In genomic region chr2:70301344-70302194, GRCh38 we compare ENCODE assay signal across 1 cellular context.
TF ChIP-seq lines count a peak whose summit lies in the region.

FAM136A (minus strand) TSS chr2:70302067; CDS start chr2:70302011, 56 bp downstream.

TF ChIP-seq in HepG2, 621 proteins besides CTCF, POLR2A, EP300 and RAD21 (continued from another document and continues in another):
- no peak for TF ChIP-seq IRF1 (CRISPR knock-in tag; IDR thresholded peaks at IDR 0.05; ENCODE audit: low read depth)
- peak; percentile 98; the same call in 1 of the 2 replicates for TF ChIP-seq ZBTB8A (CRISPR knock-in tag; IDR thresholded peaks at IDR 0.05; ENCODE audit: borderline replicate concordance, low read depth)
- TF ChIP-seq ZNF414 (CRISPR knock-in tag; IDR thresholded peaks at IDR 0.05), result peak; percentile 92
- TF ChIP-seq ZNF354B (CRISPR knock-in tag; IDR thresholded peaks at IDR 0.05), result no peak; the same call in 1 of the 2 replicates
- peak; percentile 80 for TF ChIP-seq ZNF574 (CRISPR knock-in tag; IDR thresholded peaks at IDR 0.05)
- TF ChIP-seq ZBTB14 (CRISPR knock-in tag; IDR thresholded peaks at IDR 0.05), result no peak
- peak; percentile 81 for TF ChIP-seq ZNF777 (CRISPR knock-in tag; IDR thresholded peaks at IDR 0.05)
- TF ChIP-seq FUBP1 (CRISPR knock-in tag; IDR thresholded peaks at IDR 0.05; ENCODE audit: borderline replicate concordance), result 0 out of 2 replicates have a peak, but pooled peaks have one; percentile 84
- TF ChIP-seq ZNF230 (CRISPR knock-in tag; IDR thresholded peaks at IDR 0.05), result peak; percentile 95; the same call in 1 of the 2 replicates
- TF ChIP-seq TOPORS (CRISPR knock-in tag; IDR thresholded peaks at IDR 0.05), result peak; percentile 51
- TF ChIP-seq ZNF331 (CRISPR knock-in tag; IDR thresholded peaks at IDR 0.05), result peak; percentile 65
- peak; percentile 83 for TF ChIP-seq DRAP1 (CRISPR knock-in tag; IDR thresholded peaks at IDR 0.05)
- peak; percentile 54; the same call in 1 of the 2 replicates for TF ChIP-seq NR0B2 (CRISPR knock-in tag; IDR thresholded peaks at IDR 0.05)
- no peak for TF ChIP-seq ARNTL (CRISPR knock-in tag; IDR thresholded peaks at IDR 0.05)
- TF ChIP-seq ZNF652 (CRISPR knock-in tag; IDR thresholded peaks at IDR 0.05; ENCODE audit: borderline replicate concordance, low read depth), result no peak
- no peak; the same call in 1 of the 2 replicates for TF ChIP-seq NFKBIZ (CRISPR knock-in tag; IDR thresholded peaks at IDR 0.05)
- no peak; the same call in 1 of the 2 replicates for TF ChIP-seq MTERF4 (CRISPR knock-in tag; IDR thresholded peaks at IDR 0.05)
- TF ChIP-seq ZKSCAN5 (CRISPR knock-in tag; IDR thresholded peaks at IDR 0.05), result no peak
- no peak for TF ChIP-seq NONO (IDR thresholded peaks at IDR 0.05)
- peak; percentile 62 for TF ChIP-seq NONO (CRISPR knock-in tag; conservative IDR thresholded peaks at IDR 0.05)
- peak; percentile 91; the same call in 1 of the 2 replicates for TF ChIP-seq AHR (CRISPR knock-in tag; IDR thresholded peaks at IDR 0.05)
- no peak; the same call in 1 of the 2 replicates for TF ChIP-seq ZSCAN5A (CRISPR knock-in tag; IDR thresholded peaks at IDR 0.05; ENCODE audit: borderline replicate concordance)
- TF ChIP-seq THAP7 (CRISPR knock-in tag; IDR thresholded peaks at IDR 0.05), result no peak
- TF ChIP-seq ZNF253 (CRISPR knock-in tag; IDR thresholded peaks at IDR 0.05; ENCODE audit: borderline replicate concordance), result 0 out of 2 replicates have a peak, but pooled peaks have one; percentile 12
- TF ChIP-seq ZNF513 (CRISPR knock-in tag; conservative IDR thresholded peaks at IDR 0.05), result 0 out of 2 replicates have a peak, but pooled peaks have one; percentile 79
- peak; percentile 96 for TF ChIP-seq NR2C2 (CRISPR knock-in tag; IDR thresholded peaks at IDR 0.05; ENCODE audit: borderline replicate concordance)
- TF ChIP-seq ZNF691 (CRISPR knock-in tag; IDR thresholded peaks at IDR 0.05; ENCODE audit: borderline replicate concordance, low read depth), result 0 out of 2 replicates have a peak, but pooled peaks have one; percentile 21
- TF ChIP-seq ZNF260 (CRISPR knock-in tag; IDR thresholded peaks at IDR 0.05; ENCODE audit: borderline replicate concordance, low read depth), result peak; percentile 92
- peak; percentile 51; the same call in 1 of the 2 replicates for TF ChIP-seq NCOR1 (IDR thresholded peaks at IDR 0.05; ENCODE audit: borderline replicate concordance, low read length)
- TF ChIP-seq RFXAP (CRISPR knock-in tag; IDR thresholded peaks at IDR 0.05; ENCODE audit: borderline replicate concordance), result peak; percentile 81; the same call in 1 of the 2 replicates
- peak; percentile 1; the same call in 1 of the 2 replicates for TF ChIP-seq RELA (CRISPR knock-in tag; IDR thresholded peaks at IDR 0.05)
- peak; percentile 19 for TF ChIP-seq AGO1 (IDR thresholded peaks at IDR 0.05; ENCODE audit: low read depth, low read length, poor library complexity, severe bottlenecking)
- no peak for TF ChIP-seq RFX1 (IDR thresholded peaks at IDR 0.05)
- TF ChIP-seq ZNF775 (CRISPR knock-in tag; IDR thresholded peaks at IDR 0.05; ENCODE audit: borderline replicate concordance), result peak; percentile 88; the same call in 1 of the 2 replicates
- TF ChIP-seq KLF11 (CRISPR knock-in tag; IDR thresholded peaks at IDR 0.05), result peak; percentile 46; the same call in 1 of the 2 replicates
- peak; percentile 88 for TF ChIP-seq ETV6 (CRISPR knock-in tag; conservative IDR thresholded peaks at IDR 0.05)
- no peak; the same call in 1 of the 2 replicates for TF ChIP-seq ZNF12 (CRISPR knock-in tag; IDR thresholded peaks at IDR 0.05)
- TF ChIP-seq ZNF143 (CRISPR knock-in tag; IDR thresholded peaks at IDR 0.05), result peak; percentile 58
- peak; percentile 90 for TF ChIP-seq GABPB1 (CRISPR knock-in tag; IDR thresholded peaks at IDR 0.05)
- no peak; the same call in 1 of the 2 replicates for TF ChIP-seq ZBTB44 (CRISPR knock-in tag; IDR thresholded peaks at IDR 0.05)
- 0 out of 2 replicates have a peak, but pooled peaks have one; percentile 23 for TF ChIP-seq TERF1 (CRISPR knock-in tag; IDR thresholded peaks at IDR 0.05)
- no peak for TF ChIP-seq FOXP1 (IDR thresholded peaks at IDR 0.05)
- TF ChIP-seq FOXP1 (CRISPR knock-in tag; IDR thresholded peaks at IDR 0.05), result no peak; the same call in 1 of the 2 replicates
